In the genomic region with DNA sequence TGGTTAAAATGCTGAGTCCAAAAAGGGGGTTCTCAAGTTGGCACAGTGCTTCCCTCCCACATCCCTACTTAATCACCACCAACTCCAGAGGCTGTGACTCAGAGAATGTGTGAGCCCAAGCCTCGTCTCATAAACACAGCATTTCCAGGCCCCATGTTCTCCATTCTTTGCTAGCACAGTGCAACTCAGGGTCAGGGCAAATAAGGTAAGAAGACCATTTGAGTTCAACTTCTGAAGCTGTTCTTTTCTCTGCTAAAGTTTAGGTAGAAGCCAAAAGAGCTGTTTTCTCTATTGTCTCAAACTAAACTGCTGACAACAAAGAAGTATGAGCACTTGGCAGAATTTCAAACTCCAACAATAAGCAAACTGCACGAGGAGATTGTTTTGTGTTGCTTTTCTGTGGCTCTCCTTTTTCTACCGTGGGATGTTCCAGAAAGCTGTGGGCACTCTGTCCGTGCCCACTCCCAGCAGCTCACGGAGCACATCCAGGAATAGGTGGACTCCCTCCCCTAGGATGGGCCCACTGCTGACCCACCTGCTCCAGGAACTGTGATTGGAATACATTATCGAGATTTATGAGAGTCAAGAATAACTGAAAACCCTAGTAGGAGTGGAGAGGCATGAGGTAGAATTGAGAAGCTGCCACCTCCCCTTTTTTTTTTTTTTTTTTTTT, we compare ENCODE assay signal across 9 cellular contexts.
DNase-seq lines count a peak whose midpoint lies in the region; ATAC-seq and TF ChIP-seq lines count a peak whose summit lies in the region.
"Had no signal": no experiment of that assay in that cellular context is flagged by ENCODE, and none has a peak within 500 bp of the region (broad histone marks: within the 10 kb centered on the region; RNA-seq: fewer than 3 reads in every experiment).

No MANE protein-coding gene starts in this region.

- no peak for TF ChIP-seq CTCF in sigmoid colon (IDR thresholded peaks at IDR 0.05)

- peak overlapping the region; percentile 57 to 60 for H3K27ac Mint-ChIP-seq in T-cell
- H3K27ac Mint-ChIP-seq: IgD-negative memory B cell had no signal

- 59 to 70% methylated on average over 6 of the region's 6 CpGs for WGBS in sigmoid colon, 2 donors

- peaks cover 56 to 67% (median 64%) of the 10 kb centered on the region in 3 donors for H3K4me1 Mint-ChIP-seq in T-cell

- peak in 3 of 4 donors; percentile 63 to 77 (median 75) for TF ChIP-seq EP300 in sigmoid colon (IDR thresholded peaks at IDR 0.05)

- no peaks in the 10 kb centered on the region for H3K36me3 Mint-ChIP-seq in T-cell
- H3K36me3 Mint-ChIP-seq: IgD-negative memory B cell had no signal

- no peaks in the 10 kb centered on the region for H3K36me3 ChIP-seq in sigmoid colon

- H3K27ac ChIP-seq in sigmoid colon: peak overlapping the region; percentile 74 to 90 (median 78)

- no peaks in the 10 kb centered on the region for H3K9me3 Mint-ChIP-seq in T-cell
- H3K9me3 Mint-ChIP-seq: IgD-negative memory B cell had no signal

- CTCF ChIA-PET in T-cell (lab: Charles Lee): no interaction called here

- no peak for TF ChIP-seq POLR2A in sigmoid colon (IDR thresholded peaks at IDR 0.05)

- H3K4me1 ChIP-seq in sigmoid colon: peaks cover 0 to 44% (median 31%) of the 10 kb centered on the region in 4 donors

- H3K27me3 Mint-ChIP-seq in T-cell: no peaks in the 10 kb centered on the region
- H3K27me3 Mint-ChIP-seq: IgD-negative memory B cell had no signal

- no peaks in the 10 kb centered on the region for H3K27me3 ChIP-seq in sigmoid colon

- ATAC-seq in T-cell (replicated peaks in 1 of 4): no peak

- POLR2A ChIA-PET in T-cell (lab: Charles Lee): interaction anchor here in 1 of 2 donors (0.6 kb wide), 1 partner anchor 1113 kb away, joined by 13 read pairs; no protein-coding TSS in a partner anchor

- peak; percentile 84 for DNase-seq in EH (ENCODE audit: low read depth)
- DNase-seq in T-cell: no peak
- DNase-seq in head of caudate nucleus: peak in 32 of 42 donors; percentile 13 to 88 (median 47)
- peak; percentile 79 for DNase-seq in sigmoid colon
- DNase-seq in HT-29 (ENCODE audit: low spot score): no peak
- DNase-seq in NCI-H1105 (lab: John Stamatoyannopoulos, UW): no peak
- DNase-seq in NCI-H1048 (lab: John Stamatoyannopoulos, UW): no peak
- no peak for DNase-seq in iPS-NIHi11 (ENCODE audit: low spot score)

- H3K4me3 ChIP-seq in sigmoid colon: no peak overlapping the region

- no peaks in the 10 kb centered on the region for H3K9me3 ChIP-seq in sigmoid colon

- intact Hi-C loops in head of caudate nucleus (cut with DNase I): no loop called here
- intact Hi-C loops in sigmoid colon (cut with DNase I): no loop called here

- no peak overlapping the region for H3K4me3 Mint-ChIP-seq in T-cell
- H3K4me3 Mint-ChIP-seq: IgD-negative memory B cell had no signal

Comparison
In these comparisons a context has a peak if more than half of its experiments do, and no peak if none do; other contexts are left out.
1. DNase-seq: peak in EH (single experiment), head of caudate nucleus (32 of 42) and sigmoid colon (single experiment); none in T-cell (0 of 34), HT-29 (single experiment), NCI-H1105 (single experiment), NCI-H1048 (single experiment) and iPS-NIHi11 (single experiment).